Comparison of ENCODE assay signal across 17 cellular contexts in the genomic region with DNA sequence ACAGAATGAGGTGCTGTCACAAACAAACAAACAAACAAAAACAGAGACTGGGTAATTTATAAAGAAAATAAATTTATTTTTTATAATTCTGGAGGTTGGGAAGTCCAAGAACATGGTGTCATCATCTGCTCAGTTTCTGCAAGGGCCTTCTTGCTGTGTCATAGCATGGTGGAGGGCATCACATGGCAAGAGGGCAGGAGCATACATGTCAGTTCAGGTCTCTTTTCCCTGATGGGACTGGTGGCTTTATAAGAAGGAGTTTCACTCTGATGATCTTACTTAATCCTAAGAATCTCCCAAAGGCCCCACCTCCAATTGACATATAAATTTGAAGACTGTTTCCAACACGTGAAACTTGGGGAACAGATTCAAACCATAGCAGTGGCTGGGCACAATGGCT.
DNase-seq lines count a peak whose midpoint lies in the region; ATAC-seq, FAIRE-seq and TF ChIP-seq lines count a peak whose summit lies in the region.
"Had no signal": no experiment of that assay in that cellular context is flagged by ENCODE, and none has a peak within 500 bp of the region (broad histone marks: within the 10 kb centered on the region; RNA-seq: fewer than 3 reads in every experiment).

No MANE protein-coding gene starts in this region.

- no peaks in the 10 kb centered on the region for H3K36me3 ChIP-seq in bronchial epithelial cell (ENCODE audit: control insufficient read depth, insufficient read depth, low read length)
- H3K36me3 ChIP-seq in suprapubic skin, result no peaks in the 10 kb centered on the region
- H3K36me3 ChIP-seq in endodermal cell (ENCODE audit: control insufficient read depth, insufficient read depth, low read length), result no peaks in the 10 kb centered on the region

- no peak overlapping the region for H3K27ac Mint-ChIP-seq in endodermal cell
- H3K27ac Mint-ChIP-seq in activated naive CD8-positive, alpha-beta T cell treated with anti-CD3 and anti-CD28 coated beads, Interleukin-2, amount 50 U/mL, for 24 hours, result no peak overlapping the region
- H3K27ac Mint-ChIP-seq in endothelial cell (ENCODE audit: unreplicated experiment), result no peak overlapping the region
- H3K27ac Mint-ChIP-seq: B cell; CD4-positive, alpha-beta T cell; GM23338; H9 had no signal

- H3K4me1 ChIP-seq in suprapubic skin (peaks cover 46% of the 10 kb centered on the region), endodermal cell (ENCODE audit: control insufficient read depth, insufficient read depth, low read length) (no peaks in the 10 kb centered on the region)

- no peak for TF ChIP-seq CTCF in bronchial epithelial cell (IDR thresholded peaks at IDR 0.05; ENCODE audit: insufficient read depth, low read length, severe bottlenecking)
- no peak for TF ChIP-seq CTCF in suprapubic skin (IDR thresholded peaks at IDR 0.05)
- TF ChIP-seq CTCF in endodermal cell (conservative IDR thresholded peaks at IDR 0.05), result no peak
- no peak for TF ChIP-seq CTCF in endothelial cell (IDR thresholded peaks at IDR 0.05; ENCODE audit: unreplicated experiment)

- 73% methylated on average over 1 of the region's 1 CpG for WGBS in suprapubic skin
- whole genome bisulfite sequencing in endodermal cell (ENCODE audit: insufficient coverage in 1 of 2, insufficient read length in 1 of 2), 2 experiments, result 80 to 84% methylated on average over 1 of the region's 1 CpG

- H3K4me1 Mint-ChIP-seq in endodermal cell, result peaks cover 11% of the 10 kb centered on the region
- no peaks in the 10 kb centered on the region for H3K4me1 Mint-ChIP-seq in activated naive CD8-positive, alpha-beta T cell treated with anti-CD3 and anti-CD28 coated beads, Interleukin-2, amount 50 U/mL, for 24 hours
- peaks cover 4% of the 10 kb centered on the region for H3K4me1 Mint-ChIP-seq in endothelial cell (ENCODE audit: unreplicated experiment)
- H3K4me1 Mint-ChIP-seq: B cell had no signal

- H3K9me3 Mint-ChIP-seq in endodermal cell, result peaks cover 10% of the 10 kb centered on the region
- H3K9me3 Mint-ChIP-seq in activated naive CD8-positive, alpha-beta T cell treated with anti-CD3 and anti-CD28 coated beads, Interleukin-2, amount 50 U/mL, for 24 hours, result no peaks in the 10 kb centered on the region
- no peaks in the 10 kb centered on the region for H3K9me3 Mint-ChIP-seq in endothelial cell (ENCODE audit: unreplicated experiment)
- H3K9me3 Mint-ChIP-seq: CD4-positive, alpha-beta T cell had no signal

- no peak overlapping the region for H3K4me3 ChIP-seq in bronchial epithelial cell (ENCODE audit: low read depth, low read length)
- H3K4me3 ChIP-seq in suprapubic skin, result no peak overlapping the region
- no peak overlapping the region for H3K4me3 ChIP-seq in endodermal cell (ENCODE audit: low read length)
- H3K4me3 ChIP-seq: GM12878, GM23338 had no signal

- ATAC-seq in esophagus mucosa, result peak; percentile 77
- ATAC-seq in activated naive CD8-positive, alpha-beta T cell treated with anti-CD3 and anti-CD28 coated beads, Interleukin-2, amount 50 U/mL, for 24 hours, result no peak
- ATAC-seq: GM12878, GM23338 had no signal

- H3K27ac ChIP-seq in suprapubic skin (peak overlapping the region; percentile 75), endodermal cell (ENCODE audit: low read depth, low read length) (no peak overlapping the region)

- H3K9me3 ChIP-seq in suprapubic skin (no peaks in the 10 kb centered on the region), endodermal cell (ENCODE audit: control insufficient read depth, low read length) (no peaks in the 10 kb centered on the region)

- H3K36me3 Mint-ChIP-seq in endodermal cell (ENCODE audit: low read depth) (no peaks in the 10 kb centered on the region), endothelial cell (ENCODE audit: low read depth, unreplicated experiment) (no peaks in the 10 kb centered on the region)
- no peaks in the 10 kb centered on the region for H3K36me3 Mint-ChIP-seq in activated naive CD8-positive, alpha-beta T cell treated with anti-CD3 and anti-CD28 coated beads, Interleukin-2, amount 50 U/mL, for 24 hours (ENCODE audit: low read depth)

- no peak overlapping the region for H3K4me3 Mint-ChIP-seq in endodermal cell
- no peak overlapping the region for H3K4me3 Mint-ChIP-seq in activated naive CD8-positive, alpha-beta T cell treated with anti-CD3 and anti-CD28 coated beads, Interleukin-2, amount 50 U/mL, for 24 hours
- no peak overlapping the region for H3K4me3 Mint-ChIP-seq in endothelial cell (ENCODE audit: unreplicated experiment)
- H3K4me3 Mint-ChIP-seq: B cell; CD4-positive, alpha-beta T cell; GM23338; H9 had no signal

- H3K27me3 ChIP-seq in bronchial epithelial cell (ENCODE audit: control insufficient read depth, insufficient read depth, low read length) (no peaks in the 10 kb centered on the region), suprapubic skin (no peaks in the 10 kb centered on the region), endodermal cell (ENCODE audit: control insufficient read depth, insufficient read depth, low read length, poor library complexity, severe bottlenecking) (no peaks in the 10 kb centered on the region)

- no peak for FAIRE-seq in bronchial epithelial cell (lab: Jason Lieb, UNC)
- FAIRE-seq: A204.1, GM12878, GM18507 had no signal

- TF ChIP-seq EP300 in suprapubic skin (IDR thresholded peaks at IDR 0.05), result no peak

- H3K27me3 Mint-ChIP-seq in endodermal cell (ENCODE audit: insufficient read depth) (peaks cover 10% of the 10 kb centered on the region), endothelial cell (ENCODE audit: unreplicated experiment) (peaks cover 8% of the 10 kb centered on the region)
- peaks cover 5% of the 10 kb centered on the region for H3K27me3 Mint-ChIP-seq in activated naive CD8-positive, alpha-beta T cell treated with anti-CD3 and anti-CD28 coated beads, Interleukin-2, amount 50 U/mL, for 24 hours

- H3K9ac ChIP-seq in endodermal cell (ENCODE audit: extremely low read depth, low read length, poor library complexity, severe bottlenecking), result no peak overlapping the region

- DNase-seq in OCI-M1 (lab: John Stamatoyannopoulos, UW) (peak; percentile 52), bronchial epithelial cell (ENCODE audit: low read depth) (peak; percentile 50), suprapubic skin (ENCODE audit: low spot score in 2 of 2) (no peak), endodermal cell (no peak), endothelial cell (ENCODE audit: low spot score) (no peak)
- DNase-seq in activated naive CD8-positive, alpha-beta T cell treated with anti-CD3 and anti-CD28 coated beads, Interleukin-2, amount 50 U/mL, for 24 hours, result no peak
- DNase-seq: Calu3; CD4-positive, alpha-beta T cell; DMS 273 treated with DMSO at 0.1 percent for 48 hours; DMS79; H9 had no signal

- TF ChIP-seq POLR2A in suprapubic skin (IDR thresholded peaks at IDR 0.05), result no peak

Comparison
In these comparisons a context has a peak if more than half of its experiments do, and no peak if none do; other contexts are left out.
1. DNase-seq: peak in OCI-M1 (single experiment) and bronchial epithelial cell (single experiment); none in suprapubic skin (0 of 2), endodermal cell (single experiment), activated naive CD8-positive, alpha-beta T cell treated with anti-CD3 and anti-CD28 coated beads, Interleukin-2, amount 50 U/mL, for 24 hours (single experiment) and endothelial cell (single experiment).